ENCODE assay signal across 9 cellular contexts in the genomic region with DNA sequence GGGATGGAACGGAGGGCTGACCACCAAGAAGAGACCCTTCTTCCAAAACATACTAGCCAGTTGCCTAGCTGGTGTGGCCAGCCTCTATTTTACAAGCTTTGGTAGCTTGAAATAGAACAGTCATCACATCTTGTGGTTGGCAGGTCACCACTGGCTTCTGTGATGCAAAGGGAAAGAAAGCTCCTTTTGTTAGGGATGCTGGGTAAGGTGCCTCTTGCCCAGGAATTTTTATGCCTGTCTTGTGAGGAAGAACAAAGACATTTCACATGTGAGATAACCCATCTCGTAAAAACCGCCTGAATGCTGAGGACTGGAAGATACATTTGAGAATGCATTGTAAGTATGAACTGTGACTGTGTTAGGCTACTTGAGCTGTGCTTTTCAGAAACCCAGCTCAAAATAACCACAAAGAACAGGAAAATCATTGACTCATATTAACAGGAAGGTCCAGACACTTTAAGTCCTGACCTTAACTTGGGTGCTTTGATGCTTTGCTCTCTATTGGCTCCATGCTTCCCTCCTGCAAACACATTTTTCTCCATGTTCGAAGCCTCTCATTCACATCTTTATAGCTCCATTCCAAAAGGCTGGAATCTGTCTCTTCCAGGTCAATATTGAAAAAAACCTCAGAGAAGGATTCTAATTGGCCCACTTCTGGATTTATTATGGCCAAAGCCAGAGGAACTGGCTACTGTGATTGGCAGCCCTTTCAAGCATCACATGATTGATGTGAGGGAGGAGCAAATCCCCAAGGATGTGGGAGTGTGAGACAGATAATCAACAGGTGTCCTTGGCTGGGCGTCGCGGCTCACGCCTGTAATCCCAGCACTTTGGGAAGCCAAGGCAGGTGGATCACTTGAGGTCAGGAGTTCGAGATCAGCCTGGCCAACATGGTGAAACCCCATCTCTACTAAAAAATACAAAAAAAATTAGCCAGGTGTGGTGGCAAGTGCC. TPM values are rescaled to one million over a fixed set of nuclear protein-coding genes. Genes with fewer than 3 reads are reported as not detected.
DNase-seq lines count a peak whose midpoint lies in the region; ATAC-seq, FAIRE-seq and TF ChIP-seq lines count a peak whose summit lies in the region.
"Had no signal": no experiment of that assay in that cellular context is flagged by ENCODE, and none has a peak within 500 bp of the region (broad histone marks: within the 10 kb centered on the region; RNA-seq: fewer than 3 reads in every experiment).

No MANE protein-coding gene starts in this region.

- no peak overlapping the region for H3K4me3 ChIP-seq in BLaER1 treated with 17β-estradiol and CSF1 and Interleukin-3, amounts not matched to agents 10 nM and 100 nM
- H3K4me3 ChIP-seq in mucosa of rectum (ENCODE audit: low read length in 2 of 2) = no peak overlapping the region
- no peak overlapping the region for H3K4me3 ChIP-seq in kidney (ENCODE audit: low read length in 2 of 2)

- H3K9me3 ChIP-seq in BLaER1 treated with 17β-estradiol and CSF1 and Interleukin-3, amounts not matched to agents 10 nM and 100 nM (replicated peaks in 1 of 11) = no peaks in the 10 kb centered on the region
- H3K9me3 ChIP-seq in mucosa of rectum (ENCODE audit: control insufficient read depth in 2 of 2, low read length in 2 of 2) = no peaks in the 10 kb centered on the region
- H3K9me3 ChIP-seq in kidney (ENCODE audit: control insufficient read depth in 1 of 2, low read length in 2 of 2) = no peaks in the 10 kb centered on the region

- peak overlapping the region in 2 of 11 experiments; percentile 14 to 25; a peak in 2 of 22 replicates for H3K27ac ChIP-seq in BLaER1 treated with 17β-estradiol and CSF1 and Interleukin-3, amounts not matched to agents 10 nM and 100 nM
- peak overlapping the region; percentile 92 to 93 for H3K27ac ChIP-seq in mucosa of rectum (ENCODE audit: low read depth in 2 of 2, low read length in 2 of 2)
- H3K27ac ChIP-seq in kidney (ENCODE audit: low read depth in 2 of 2, low read length in 2 of 2) = no peak overlapping the region

- no peak for FAIRE-seq in kidney (lab: Jason Lieb, UNC)

- H3K4me1 Mint-ChIP-seq in brain (peaks cover 40% of the 10 kb centered on the region), glutamatergic neuron (ENCODE audit: low read depth, unreplicated experiment) (peaks cover 7% of the 10 kb centered on the region)
- H3K4me1 Mint-ChIP-seq in effector memory CD8-positive, alpha-beta T cell (ENCODE audit: low read depth in 2 of 2) = peaks cover 0 to 6% of the 10 kb centered on the region in 2 donors

- H3K27me3 Mint-ChIP-seq in brain (peaks cover 9% of the 10 kb centered on the region), glutamatergic neuron (ENCODE audit: unreplicated experiment) (no peaks in the 10 kb centered on the region)
- H3K27me3 Mint-ChIP-seq in effector memory CD8-positive, alpha-beta T cell = no peaks in the 10 kb centered on the region

- peaks cover 0 to 21% (median 0%) of the 10 kb centered on the region in 11 experiments; a peak in 6 of 22 replicates for H3K36me3 ChIP-seq in BLaER1 treated with 17β-estradiol and CSF1 and Interleukin-3, amounts not matched to agents 10 nM and 100 nM
- H3K36me3 ChIP-seq in mucosa of rectum (ENCODE audit: control insufficient read depth in 2 of 2, insufficient read depth in 2 of 2, low read length in 2 of 2) = peaks cover 13 to 21% of the 10 kb centered on the region in 2 donors
- H3K36me3 ChIP-seq in kidney (ENCODE audit: control insufficient read depth in 1 of 2, insufficient read depth in 2 of 2, low read length in 2 of 2) = peaks cover 0 to 4% of the 10 kb centered on the region in 2 donors

- H3K27ac Mint-ChIP-seq in brain (peak overlapping the region in 3 of 5 experiments; percentile 8 to 88 (median 32)), glutamatergic neuron (ENCODE audit: unreplicated experiment) (no peak overlapping the region)
- no peak overlapping the region for H3K27ac Mint-ChIP-seq in effector memory CD8-positive, alpha-beta T cell

- intact Hi-C loops in kidney (cut with DNase I) = no loop called here

- H3K4me3 Mint-ChIP-seq in brain (no peak overlapping the region), glutamatergic neuron (ENCODE audit: unreplicated experiment) (no peak overlapping the region)
- H3K4me3 Mint-ChIP-seq in effector memory CD8-positive, alpha-beta T cell = no peak overlapping the region

- H3K4me1 ChIP-seq in BLaER1 treated with 17β-estradiol and CSF1 and Interleukin-3, amounts not matched to agents 10 nM and 100 nM = peaks cover 5 to 87% (median 36%) of the 10 kb centered on the region in 10 experiments; a peak in 17 of 20 replicates
- H3K4me1 ChIP-seq in mucosa of rectum (ENCODE audit: control insufficient read depth in 2 of 2, insufficient read depth in 2 of 2, low read length in 2 of 2) (peaks cover 65 to 87% of the 10 kb centered on the region in 2 donors), kidney (ENCODE audit: control insufficient read depth in 1 of 2, insufficient read depth in 1 of 2, low read depth in 1 of 2, low read length in 2 of 2) (peaks cover 4 to 9% of the 10 kb centered on the region in 2 donors)

- H3K9me3 Mint-ChIP-seq in brain (no peaks in the 10 kb centered on the region), glutamatergic neuron (ENCODE audit: unreplicated experiment) (peaks cover under 1% of the 10 kb centered on the region)
- no peaks in the 10 kb centered on the region for H3K9me3 Mint-ChIP-seq in effector memory CD8-positive, alpha-beta T cell

- H3K27me3 ChIP-seq in BLaER1 treated with 17β-estradiol and CSF1 and Interleukin-3, amounts not matched to agents 10 nM and 100 nM = no peaks in the 10 kb centered on the region
- no peaks in the 10 kb centered on the region for H3K27me3 ChIP-seq in mucosa of rectum (ENCODE audit: control insufficient read depth in 2 of 2, insufficient read depth in 2 of 2, low read length in 2 of 2)

- H4K20me1 ChIP-seq in BLaER1 treated with 17β-estradiol and CSF1 and Interleukin-3, amounts not matched to agents 10 nM and 100 nM = no peaks in the 10 kb centered on the region

- peak overlapping the region in 7 of 11 experiments; percentile 2 to 80 (median 53); a peak in 10 of 22 replicates for H3K4me2 ChIP-seq in BLaER1 treated with 17β-estradiol and CSF1 and Interleukin-3, amounts not matched to agents 10 nM and 100 nM

- H3K9ac ChIP-seq in BLaER1 treated with 17β-estradiol and CSF1 and Interleukin-3, amounts not matched to agents 10 nM and 100 nM = no peak overlapping the region
- H3K9ac ChIP-seq in mucosa of rectum (ENCODE audit: low read depth in 1 of 2, low read length in 2 of 2) (peak overlapping the region in 1 of 2 donors; percentile 55), kidney (ENCODE audit: low read length in 2 of 2) (no peak overlapping the region)

- TF ChIP-seq CTCF in brain (conservative IDR thresholded peaks at IDR 0.05) (no peak), glutamatergic neuron (IDR thresholded peaks at IDR 0.05; ENCODE audit: partially characterized antibody, unreplicated experiment) (no peak), kidney (IDR thresholded peaks at IDR 0.05; ENCODE audit: borderline replicate concordance, extremely low read depth, insufficient read depth) (no peak)

- no peak for DNase-seq in glutamatergic neuron
- no peak for DNase-seq in effector memory CD8-positive, alpha-beta T cell
- DNase-seq in kidney = no peak
- DNase-seq: NCI-H446 treated with DMSO at 0.1 percent for 48 hours had no signal

- ATAC-seq in HG03175 (IDR thresholded peaks at IDR 0.05; ENCODE audit: unreplicated experiment) = peak; percentile 47
- no peak for ATAC-seq in HG02642 (IDR thresholded peaks at IDR 0.05; ENCODE audit: poor library complexity, unreplicated experiment)
- no peak for ATAC-seq in effector memory CD8-positive, alpha-beta T cell (replicated peaks)

- H3K36me3 Mint-ChIP-seq in brain (no peaks in the 10 kb centered on the region), glutamatergic neuron (ENCODE audit: unreplicated experiment) (no peaks in the 10 kb centered on the region)
- peaks cover 5% of the 10 kb centered on the region for H3K36me3 Mint-ChIP-seq in effector memory CD8-positive, alpha-beta T cell (ENCODE audit: insufficient read depth)

RNA-seq across cellular contexts. Expression of a gene that starts 53.9 kb away (rescaled TPM):
- polyA plus RNA-seq in brain (ENCODE audit: insufficient read depth, low read depth, low replicate concordance) (62.9 TPM), kidney (ENCODE audit: insufficient read depth, low read depth, low replicate concordance) (7.8 TPM)
- total RNA-seq in glutamatergic neuron (ENCODE audit: unreplicated experiment) (4.4 TPM), kidney (64.5 TPM)

Comparison
In these comparisons a context has a peak if more than half of its experiments do, and no peak if none do; other contexts are left out.
1. H3K27ac ChIP-seq: peak in mucosa of rectum (2 of 2); none in kidney (0 of 2).
2. H3K27ac Mint-ChIP-seq: peak in brain (3 of 5); none in glutamatergic neuron (single experiment) and effector memory CD8-positive, alpha-beta T cell (0 of 2).
3. RNA of a gene that starts 53.9 kb away (total RNA-seq): 64.5 TPM in kidney (single experiment); 4.4 TPM in glutamatergic neuron (single experiment); every median in the first group is over 10 times any median in the second.